17 cellular contexts compared by ENCODE assay signal in the genomic region with DNA sequence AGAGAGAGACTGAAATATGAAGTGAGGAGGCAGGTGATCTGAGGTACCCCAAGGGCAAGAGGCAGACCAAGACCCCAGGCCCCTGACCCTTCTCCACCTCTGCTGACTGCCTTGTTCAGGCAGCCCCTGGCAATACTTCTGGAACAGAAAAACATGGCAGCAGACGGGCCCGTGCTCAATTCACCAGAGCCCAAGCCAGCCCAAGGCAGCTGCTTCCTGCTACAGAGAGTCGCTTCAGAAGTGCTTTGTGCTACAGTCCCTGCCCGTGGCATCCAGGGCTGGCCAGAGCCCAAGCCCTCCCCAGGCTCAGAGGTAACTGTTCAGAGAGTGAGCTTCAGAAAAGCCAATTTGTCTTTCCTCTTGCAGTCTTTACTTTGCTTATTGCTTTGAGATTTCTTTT.
"Had no signal": no experiment of that assay in that cellular context is flagged by ENCODE, and none has a peak within 500 bp of the region (broad histone marks: within the 10 kb centered on the region; RNA-seq: fewer than 3 reads in every experiment).

No MANE protein-coding gene starts in this region.

- FAIRE-seq: frontal cortex had no signal

- H3K9me3 ChIP-seq: breast epithelium, transverse colon had no signal

- H3K9ac ChIP-seq: parathyroid adenoma had no signal

- H3K4me1 ChIP-seq: breast epithelium, parathyroid adenoma, transverse colon had no signal

- H3K4me3 ChIP-seq: breast epithelium, transverse colon had no signal

- DNase-seq: activated CD4-positive, CD25-positive, alpha-beta regulatory T cell treated with anti-CD3 and anti-CD28 coated beads, Interleukin-2, amount 50 U/mL, for 72 hours; activated naive CD4-positive, alpha-beta T cell treated with Interleukin-2 at 50 U/mL for 16 hours; dermis blood vessel endothelial cell; effector memory CD8-positive, alpha-beta T cell; left colon; mesenchymal stem cell; naive thymus-derived CD8-positive, alpha-beta T cell; retina; stimulated activated CD4-positive, alpha-beta T cell treated with anti-CD3 and anti-CD28 coated beads, Interleukin-2, amount 100 ng/mL, for 48 hours; stimulated activated naive B cell treated with anti-CD40 and anti-IgM and Interleukin-4, amounts not matched to agents 10 μg/mL and 1 μg/mL and 100 μg/mL, for 72 hours; T-cell; T-helper 9 cell; transverse colon had no signal

- ATAC-seq: activated T-helper 17 cell treated with anti-CD3 and anti-CD28 coated beads, Interleukin-2, amount 50 U/mL, for 72 hours; effector memory CD8-positive, alpha-beta T cell; left colon; naive thymus-derived CD8-positive, alpha-beta T cell; stimulated activated naive B cell treated with anti-CD40 and anti-IgM and Interleukin-4, amounts not matched to agents 10 μg/mL and 1 μg/mL and 100 μg/mL, for 72 hours; T-cell had no signal

- H2AFZ ChIP-seq: parathyroid adenoma had no signal

- H3K79me2 ChIP-seq: parathyroid adenoma had no signal

- H3K36me3 ChIP-seq: breast epithelium, transverse colon had no signal

- H3K27ac ChIP-seq: breast epithelium, parathyroid adenoma, transverse colon had no signal

- H3K27me3 ChIP-seq: breast epithelium had no signal
